In the genomic region with DNA sequence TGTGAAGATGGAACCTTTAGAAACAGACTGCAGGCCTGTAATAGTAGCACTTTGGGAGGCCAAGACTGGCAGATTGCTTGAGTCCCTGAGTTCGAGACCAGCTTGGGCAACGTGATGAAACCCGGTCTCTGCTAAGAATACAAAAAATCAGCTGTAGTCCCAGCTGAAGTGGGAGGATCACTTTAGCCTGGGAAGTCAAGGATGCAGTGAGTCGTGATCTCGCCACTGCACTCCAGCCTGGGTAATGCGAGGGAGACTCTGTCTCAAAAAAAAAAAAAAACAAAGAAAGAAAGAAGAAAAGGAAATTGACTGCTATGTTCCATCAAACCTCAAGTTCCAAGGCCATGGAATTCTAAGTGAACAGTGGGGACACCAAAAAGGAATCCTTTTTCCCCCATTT, we compare ENCODE assay signal across 11 cellular contexts. TPM values are rescaled to one million over a fixed set of nuclear protein-coding genes. Genes with fewer than 3 reads are reported as not detected.
DNase-seq lines count a peak whose midpoint lies in the region; ATAC-seq and TF ChIP-seq lines count a peak whose summit lies in the region.
"Had no signal": no experiment of that assay in that cellular context is flagged by ENCODE, and none has a peak within 500 bp of the region (broad histone marks: within the 10 kb centered on the region; RNA-seq: fewer than 3 reads in every experiment).

No MANE protein-coding gene starts in this region.

- POLR2A ChIA-PET in activated B cell treated with CpG ODN at 0.5 μM for 24 hours (lab: Charles Lee): interaction anchor here (0.6 kb wide), 1 partner anchor 220 kb away, joined by 6 read pairs; no protein-coding TSS in a partner anchor

- H3K27me3 ChIP-seq in rectal smooth muscle tissue (ENCODE audit: control insufficient read depth, insufficient read depth, low read length): no peaks in the 10 kb centered on the region
- H3K27me3 ChIP-seq: SJSA1 had no signal

- peaks cover 2% of the 10 kb centered on the region for H3K36me3 ChIP-seq in rectal smooth muscle tissue (ENCODE audit: control insufficient read depth, insufficient read depth, low read length)

- H3K27me3 Mint-ChIP-seq in activated B cell treated with CpG ODN at 0.5 μM for 24 hours: no peaks in the 10 kb centered on the region

- DNase-seq in ELR (ENCODE audit: low read depth) (peak; percentile 34), activated B cell treated with CpG ODN at 0.5 μM for 24 hours (no peak), fibroblast of pulmonary artery (ENCODE audit: low read depth) (peak; percentile 39), glomerular visceral epithelial cell (ENCODE audit: extremely low spot score) (no peak), D341Med (ENCODE audit: low spot score) (no peak), sciatic nerve (ENCODE audit: low spot score) (no peak)
- DNase-seq: activated CD4-positive, alpha-beta T cell treated with anti-CD3 and anti-CD28 coated beads, Interleukin-2, amount 50 U/mL, for 4 hours; NCI-H526 treated with DMSO at 0.1 percent for 48 hours had no signal

- peak overlapping the region; percentile 96 for H3K27ac ChIP-seq in rectal smooth muscle tissue (ENCODE audit: low read depth, low read length)
- H3K27ac ChIP-seq: SJSA1 had no signal

- H3K4me3 ChIP-seq in fibroblast of pulmonary artery (replicated peaks; ENCODE audit: low read depth, low read length) (no peak overlapping the region), rectal smooth muscle tissue (ENCODE audit: low read length) (no peak overlapping the region)
- H3K4me3 ChIP-seq: SJSA1 had no signal

- CTCF ChIA-PET in activated B cell treated with CpG ODN at 0.5 μM for 24 hours (lab: Charles Lee): no interaction called here

- TF ChIP-seq CTCF in activated B cell treated with CpG ODN at 0.5 μM for 24 hours (IDR thresholded peaks at IDR 0.05) (no peak), fibroblast of pulmonary artery (IDR thresholded peaks at IDR 0.05; ENCODE audit: low read length, missing control alignments) (no peak)

- no peak overlapping the region for H3K27ac Mint-ChIP-seq in activated B cell treated with CpG ODN at 0.5 μM for 24 hours

- no peak overlapping the region for H3K9ac ChIP-seq in rectal smooth muscle tissue (ENCODE audit: low read length)

- peaks cover 12% of the 10 kb centered on the region for H3K4me1 ChIP-seq in rectal smooth muscle tissue (ENCODE audit: control insufficient read depth, insufficient read depth, low read length)

- H3K4me1 Mint-ChIP-seq in activated B cell treated with CpG ODN at 0.5 μM for 24 hours: peaks cover 9% of the 10 kb centered on the region

- intact Hi-C loops in activated B cell treated with CpG ODN at 0.5 μM for 24 hours (cut with micrococcal nuclease): no loop called here
- intact Hi-C loops in sciatic nerve (cut with DNase I): no loop called here

- peaks cover 9% of the 10 kb centered on the region for H3K36me3 Mint-ChIP-seq in activated B cell treated with CpG ODN at 0.5 μM for 24 hours (ENCODE audit: low read depth)

- ATAC-seq in activated B cell treated with CpG ODN at 0.5 μM for 24 hours (ENCODE audit: low read depth): no peak
- no peak for ATAC-seq in GM18858 (IDR thresholded peaks at IDR 0.05; ENCODE audit: unreplicated experiment)
- ATAC-seq in sciatic nerve: no peak

- peak overlapping the region; percentile 16 for H3K4me3 Mint-ChIP-seq in activated B cell treated with CpG ODN at 0.5 μM for 24 hours

- H3K9me3 Mint-ChIP-seq in activated B cell treated with CpG ODN at 0.5 μM for 24 hours: no peaks in the 10 kb centered on the region

RNA-seq across cellular contexts. Expression of a gene that starts 2.2 kb away (rescaled TPM):
- 14.4 and 17.3 TPM in 2 replicates for total RNA-seq in activated B cell treated with CpG ODN at 0.5 μM for 24 hours
- total RNA-seq in sciatic nerve: 37.4 TPM

RNA-seq across cellular contexts. Expression of a gene that starts 40.8 kb away (rescaled TPM):
- total RNA-seq in activated B cell treated with CpG ODN at 0.5 μM for 24 hours (36.8 and 43.6 TPM in 2 replicates), sciatic nerve (43.3 TPM)

Comparison
In these comparisons a context has a peak if more than half of its experiments do, and no peak if none do; other contexts are left out.
1. DNase-seq: peak in ELR (single experiment) and fibroblast of pulmonary artery (single experiment); none in activated B cell treated with CpG ODN at 0.5 μM for 24 hours (single experiment), glomerular visceral epithelial cell (single experiment), D341Med (single experiment) and sciatic nerve (single experiment).